Comparison of ENCODE assay signal across 12 cellular contexts in genomic region chr2:227370791-227371312, GRCh38. TPM values are rescaled to one million over a fixed set of nuclear protein-coding genes. Genes with fewer than 3 reads are reported as not detected.
DNase-seq lines count a peak whose midpoint lies in the region; ATAC-seq and TF ChIP-seq lines count a peak whose summit lies in the region.
"Had no signal": no experiment of that assay in that cellular context is flagged by ENCODE, and none has a peak within 500 bp of the region (broad histone marks: within the 10 kb centered on the region; RNA-seq: fewer than 3 reads in every experiment).

No MANE protein-coding gene starts in this region.

- H3K79me2 ChIP-seq in SK-N-SH (ENCODE audit: insufficient read depth) (no peaks in the 10 kb centered on the region), smooth muscle cell (ENCODE audit: low read depth) (no peaks in the 10 kb centered on the region)

- H3K36me3 ChIP-seq in SK-N-SH (replicated peaks in 1 of 2; ENCODE audit: control insufficient read depth in 1 of 2, insufficient read depth in 2 of 2, low read length in 1 of 2) (no peaks in the 10 kb centered on the region), smooth muscle cell (ENCODE audit: low read depth) (no peaks in the 10 kb centered on the region)

- H3K9ac ChIP-seq in SK-N-SH (peak overlapping the region; percentile 48; the same call in 1 of the 2 replicates), smooth muscle cell (ENCODE audit: low read depth) (no peak overlapping the region)

- no peaks in the 10 kb centered on the region for H3K9me3 ChIP-seq in SK-N-SH
- H3K9me3 ChIP-seq in smooth muscle cell (replicated peaks; ENCODE audit: low read depth), result no peaks in the 10 kb centered on the region

- H3K27me3 ChIP-seq in SK-N-SH (ENCODE audit: insufficient read depth) (no peaks in the 10 kb centered on the region), smooth muscle cell (ENCODE audit: low read depth) (no peaks in the 10 kb centered on the region)

- peak in 1 of 2 experiments; percentile 47; a peak in 1 of 4 replicates for TF ChIP-seq EP300 in SK-N-SH (IDR thresholded peaks at IDR 0.05; ENCODE audit: borderline replicate concordance in 1 of 2, low read depth in 1 of 2, low read length in 1 of 2)

- POLR2A ChIA-PET in SK-N-SH (lab: Yijun Ruan, JAX), result no interaction called here

- H3K9me2 ChIP-seq in SK-N-SH, result no peaks in the 10 kb centered on the region

- peaks cover 39% of the 10 kb centered on the region for H3F3A ChIP-seq in SK-N-SH (replicated peaks; ENCODE audit: insufficient read depth)
- H3F3A ChIP-seq in smooth muscle cell (ENCODE audit: low read depth), result no peaks in the 10 kb centered on the region

- peak; percentile 13 to 31 for DNase-seq in activated CD4-positive, alpha-beta T cell treated with anti-CD3 and anti-CD28 coated beads, Interleukin-2, amount 50 U/mL, for 48 hours
- no peak for DNase-seq in activated CD4-positive, alpha-beta T cell treated with anti-CD3 and anti-CD28 coated beads, Interleukin-2, amount 50 U/mL, for 1 hour
- DNase-seq in SK-N-SH, result no peak
- DNase-seq in fibroblast of the aortic adventitia (ENCODE audit: low read depth), result peak; percentile 97
- DNase-seq in smooth muscle cell (lab: John Stamatoyannopoulos, UW; ENCODE audit: unreplicated experiment), result no peak
- DNase-seq in occipital lobe (lab: John Stamatoyannopoulos, UW), result no peak
- no peak for DNase-seq in HK-2 (ENCODE audit: unreplicated experiment)
- DNase-seq: naive B cell, NCI-H345 had no signal

- TF ChIP-seq RAD21 in SK-N-SH (IDR thresholded peaks at IDR 0.05; ENCODE audit: low read length), result no peak

- no peak for TF ChIP-seq CTCF in SK-N-SH (IDR thresholded peaks at IDR 0.05)
- no peak for TF ChIP-seq CTCF in fibroblast of the aortic adventitia (IDR thresholded peaks at IDR 0.05; ENCODE audit: insufficient read depth, low read length)
- no peak for TF ChIP-seq CTCF in smooth muscle cell (IDR thresholded peaks at IDR 0.05; ENCODE audit: borderline replicate concordance, insufficient read depth, poor library complexity, severe bottlenecking)

- H3K4me1 ChIP-seq in SK-N-SH (ENCODE audit: control insufficient read depth in 1 of 2, insufficient read depth in 2 of 2, low read depth in 1 of 2, low read length in 1 of 2) (peaks cover 8 to 42% of the 10 kb centered on the region in 2 experiments), smooth muscle cell (ENCODE audit: low read depth) (no peaks in the 10 kb centered on the region)

- H3K4me2 ChIP-seq in SK-N-SH (peak overlapping the region; percentile 45), smooth muscle cell (peak overlapping the region; percentile 27)
- H3K4me2 ChIP-seq: GM23338 had no signal

- 45% methylated on average over 9 of the region's 9 CpGs for WGBS in SK-N-SH (ENCODE audit: low lambda C conversion rate)
- WGBS in smooth muscle cell (ENCODE audit: low lambda C conversion rate), result 52% methylated on average over 9 of the region's 9 CpGs

- CTCF ChIA-PET in SK-N-SH (lab: Yijun Ruan, JAX), result no interaction called here

- H3K27ac ChIP-seq in SK-N-SH (ENCODE audit: low read depth in 2 of 2, low read length in 1 of 2) (peak overlapping the region in 1 of 2 experiments; percentile 73; a peak in 2 of 4 replicates), smooth muscle cell (ENCODE audit: low read depth) (peak overlapping the region; percentile 82)

- no peak for ATAC-seq in HG03135 (IDR thresholded peaks at IDR 0.05; ENCODE audit: unreplicated experiment)
- ATAC-seq: GM23338 had no signal

- H4K20me1 ChIP-seq in SK-N-SH (ENCODE audit: insufficient read depth), result no peaks in the 10 kb centered on the region
- no peaks in the 10 kb centered on the region for H4K20me1 ChIP-seq in smooth muscle cell (ENCODE audit: low read depth)

- peak overlapping the region in 1 of 2 experiments; percentile 14; a peak in 1 of 4 replicates for H3K4me3 ChIP-seq in SK-N-SH (ENCODE audit: low read depth in 2 of 2, low read length in 1 of 2)
- H3K4me3 ChIP-seq in fibroblast of the aortic adventitia (ENCODE audit: low read depth, low read length), result no peak overlapping the region
- H3K4me3 ChIP-seq in smooth muscle cell, result no peak overlapping the region
- H3K4me3 ChIP-seq: GM23338 had no signal

- H2AFZ ChIP-seq in SK-N-SH (ENCODE audit: low read depth), result peak overlapping the region; percentile 80
- no peak overlapping the region for H2AFZ ChIP-seq in smooth muscle cell (ENCODE audit: low read depth)
- H2AFZ ChIP-seq: GM23338 had no signal

TF ChIP-seq in SK-N-SH, 30 proteins besides CTCF, POLR2A, EP300 and RAD21 (continues in another document):
- no peak for TF ChIP-seq USF1 (IDR thresholded peaks at IDR 0.05; ENCODE audit: borderline replicate concordance, low read depth)
- TF ChIP-seq TEAD4 (IDR thresholded peaks at IDR 0.05; ENCODE audit: borderline replicate concordance, insufficient read depth), result peak; percentile 69; the same call in 1 of the 2 replicates
- TF ChIP-seq MEF2A (IDR thresholded peaks at IDR 0.05; ENCODE audit: borderline replicate concordance, low read depth), result peak; percentile 48; the same call in 1 of the 2 replicates
- TF ChIP-seq ELF1 (IDR thresholded peaks at IDR 0.05), result no peak
- TF ChIP-seq USF2 (IDR thresholded peaks at IDR 0.05; ENCODE audit: borderline replicate concordance, low read depth, low read length), result no peak
- TF ChIP-seq RCOR1 (IDR thresholded peaks at IDR 0.05; ENCODE audit: low read length), result no peak
- no peak for TF ChIP-seq NRF1 (IDR thresholded peaks at IDR 0.05; ENCODE audit: low read depth, low read length)
- TF ChIP-seq SMC3 (IDR thresholded peaks at IDR 0.05; ENCODE audit: low read depth, low read length), result no peak
- no peak for TF ChIP-seq EZH2phosphoT487 (IDR thresholded peaks at IDR 0.05; ENCODE audit: borderline replicate concordance, low read depth)
- TF ChIP-seq POLR2AphosphoS5 (IDR thresholded peaks at IDR 0.05; ENCODE audit: low read depth, low read length), result no peak; the same call in 1 of the 2 replicates
- no peak for TF ChIP-seq ZBTB33 (IDR thresholded peaks at IDR 0.05; ENCODE audit: borderline replicate concordance, low read depth)
- TF ChIP-seq YY1 (IDR thresholded peaks at IDR 0.05; ENCODE audit: low read depth), result no peak
- peak; percentile 78 for TF ChIP-seq PBX3 (IDR thresholded peaks at IDR 0.05)

RNA-seq across cellular contexts. Expression of gene TM4SF20, which starts 8.3 kb away (rescaled TPM):
- polyA plus RNA-seq in SK-N-SH (2012; rRNA removed), result 0.03 and 0.13 TPM in 2 replicates
- 0.14 and 0.17 TPM in 2 replicates for polyA plus RNA-seq in SK-N-SH (2012; cell fraction: cytosol; rRNA removed)
- polyA plus RNA-seq in SK-N-SH (2012; cell fraction: nucleus; rRNA removed), result 0.07 and 0.08 TPM in 2 replicates
- 0.57 TPM in 1 of 2 replicates, not detected in the other for total RNA-seq in fibroblast of the aortic adventitia (ENCODE audit: low replicate concordance)
- total RNA-seq in smooth muscle cell, result not detected in 2 replicates
- not detected in 2 replicates for polyA plus RNA-seq in smooth muscle cell
- total RNA-seq in occipital lobe, result not detected
- total RNA-seq: frontal cortex, GM23338 had no signal
- polyA plus RNA-seq: GM23338 had no signal

RNA-seq across cellular contexts. Expression of gene SCYGR1, which starts 16.9 kb away (rescaled TPM):
- polyA plus RNA-seq in SK-N-SH (2012; rRNA removed), result not detected in 2 replicates
- not detected in 2 replicates for polyA plus RNA-seq in SK-N-SH (2012; cell fraction: cytosol; rRNA removed)
- polyA plus RNA-seq in SK-N-SH (2012; cell fraction: nucleus; rRNA removed), result not detected in 2 replicates
- total RNA-seq in fibroblast of the aortic adventitia (ENCODE audit: low replicate concordance), result not detected in 2 replicates
- total RNA-seq in smooth muscle cell, result not detected in 2 replicates
- not detected in 2 replicates for polyA plus RNA-seq in smooth muscle cell
- not detected for total RNA-seq in occipital lobe
- total RNA-seq: frontal cortex, GM23338 had no signal
- polyA plus RNA-seq: GM23338 had no signal

RNA-seq across cellular contexts. Expression of gene MFF, which starts 45.8 kb away (rescaled TPM):
- polyA plus RNA-seq in SK-N-SH (2012; rRNA removed), result 51.0 and 51.5 TPM in 2 replicates
- polyA plus RNA-seq in SK-N-SH (2012; cell fraction: cytosol; rRNA removed), result 56.4 and 67.7 TPM in 2 replicates
- polyA plus RNA-seq in SK-N-SH (2012; cell fraction: nucleus; rRNA removed), result 50.5 and 79.4 TPM in 2 replicates
- 82.3 and 96.9 TPM in 2 replicates for total RNA-seq in fibroblast of the aortic adventitia (ENCODE audit: low replicate concordance)
- total RNA-seq in smooth muscle cell, result 119 and 121 TPM in 2 replicates
- 94.6 and 106 TPM in 2 replicates for polyA plus RNA-seq in smooth muscle cell
- total RNA-seq in occipital lobe, result 127 TPM

Comparison
In these comparisons a context has a peak if more than half of its experiments do, and no peak if none do; other contexts are left out.
1. DNase-seq: peak in activated CD4-positive, alpha-beta T cell treated with anti-CD3 and anti-CD28 coated beads, Interleukin-2, amount 50 U/mL, for 48 hours (2 of 2) and fibroblast of the aortic adventitia (single experiment); none in activated CD4-positive, alpha-beta T cell treated with anti-CD3 and anti-CD28 coated beads, Interleukin-2, amount 50 U/mL, for 1 hour (single experiment), SK-N-SH (single experiment), smooth muscle cell (single experiment), occipital lobe (single experiment) and HK-2 (single experiment).